17 cellular contexts compared by ENCODE assay signal in genomic region chr21:31099122-31099521, GRCh38.
"Had no signal": no experiment of that assay in that cellular context is flagged by ENCODE, and none has a peak within 500 bp of the region (broad histone marks: within the 10 kb centered on the region; RNA-seq: fewer than 3 reads in every experiment).

No MANE protein-coding gene starts in this region.

- H3K4me2 ChIP-seq: hepatocyte had no signal

- H3K27ac ChIP-seq: gastroesophageal sphincter, hepatocyte, left ventricle myocardium inferior, neutrophil, pancreas, prostate gland, sigmoid colon, suprapubic skin, tibial artery, upper lobe of right lung had no signal

- H3K36me3 ChIP-seq: gastroesophageal sphincter, left ventricle myocardium inferior, neutrophil, pancreas, prostate gland, sigmoid colon, suprapubic skin, tibial artery, upper lobe of right lung had no signal

- H3K4me3 Mint-ChIP-seq: activated B cell treated with CpG ODN at 0.5 μM for 24 hours; activated CD8-positive, alpha-beta T cell treated with anti-CD3 and anti-CD28 coated beads for 36 hours; activated naive CD8-positive, alpha-beta T cell; natural killer cell treated with Interleukin-12 subunit alpha and Interleukin-12 subunit beta and Interleukin-15 and Interleukin-18, amount 100 ng/mL, for 72 hours; stimulated activated naive B cell treated with anti-CD40 and anti-IgM and Interleukin-4, amounts not matched to agents 10 μg/mL and 1 μg/mL and 100 μg/mL, for 72 hours had no signal

- H2AFZ ChIP-seq: hepatocyte had no signal

- H3K27ac Mint-ChIP-seq: activated B cell treated with CpG ODN at 0.5 μM for 24 hours; activated CD8-positive, alpha-beta T cell treated with anti-CD3 and anti-CD28 coated beads for 36 hours; activated naive CD8-positive, alpha-beta T cell; natural killer cell treated with Interleukin-12 subunit alpha and Interleukin-12 subunit beta and Interleukin-15 and Interleukin-18, amount 100 ng/mL, for 72 hours; stimulated activated naive B cell treated with anti-CD40 and anti-IgM and Interleukin-4, amounts not matched to agents 10 μg/mL and 1 μg/mL and 100 μg/mL, for 72 hours had no signal

- H3K27me3 ChIP-seq: hepatocyte, pancreas, suprapubic skin, upper lobe of right lung had no signal

- H3K4me3 ChIP-seq: gastroesophageal sphincter, hepatocyte, left ventricle myocardium inferior, lung, mucosa of descending colon, pancreas, prostate gland, sigmoid colon, suprapubic skin, tibial artery, upper lobe of right lung had no signal

- H3K9me3 ChIP-seq: gastroesophageal sphincter, left ventricle myocardium inferior, mucosa of descending colon, neutrophil, pancreas, prostate gland, sigmoid colon, suprapubic skin, tibial artery, upper lobe of right lung had no signal

- H3K36me3 Mint-ChIP-seq: natural killer cell treated with Interleukin-12 subunit alpha and Interleukin-12 subunit beta and Interleukin-15 and Interleukin-18, amount 100 ng/mL, for 72 hours; stimulated activated naive B cell treated with anti-CD40 and anti-IgM and Interleukin-4, amounts not matched to agents 10 μg/mL and 1 μg/mL and 100 μg/mL, for 72 hours had no signal

- H3K4me1 ChIP-seq: gastroesophageal sphincter, left ventricle myocardium inferior, pancreas, prostate gland, sigmoid colon, suprapubic skin, tibial artery had no signal

- H3K79me2 ChIP-seq: hepatocyte had no signal

- ATAC-seq: gastroesophageal sphincter had no signal

- H3K9me3 Mint-ChIP-seq: natural killer cell treated with Interleukin-12 subunit alpha and Interleukin-12 subunit beta and Interleukin-15 and Interleukin-18, amount 100 ng/mL, for 72 hours had no signal
